In genomic region chr22:30250039-30250565, GRCh38 we compare ENCODE assay signal across 22 cellular contexts. TPM values are rescaled to one million over a fixed set of nuclear protein-coding genes. Genes with fewer than 3 reads are reported as not detected.
DNase-seq lines count a peak whose midpoint lies in the region; ATAC-seq and TF ChIP-seq lines count a peak whose summit lies in the region.
"Had no signal": no experiment of that assay in that cellular context is flagged by ENCODE, and none has a peak within 500 bp of the region (broad histone marks: within the 10 kb centered on the region; RNA-seq: fewer than 3 reads in every experiment).

No MANE protein-coding gene starts in this region.

- peak overlapping the region; percentile 85 for H3K9ac ChIP-seq in smooth muscle cell (ENCODE audit: low read depth)

- no peak for DNase-seq in activated CD8-positive, alpha-beta memory T cell treated with anti-CD3 and anti-CD28 coated beads, Interleukin-2, amount 10 ng/mL, durations not matched to agents 7 days and 5 days
- DNase-seq in activated CD8-positive, alpha-beta memory T cell treated with anti-CD3 and anti-CD28 coated beads, Interleukin-2, amount 50 U/mL, for 4 hours = no peak
- DNase-seq in LHCN-M2 (ENCODE audit: low read depth) (peak; percentile 37), smooth muscle cell (lab: John Stamatoyannopoulos, UW; ENCODE audit: unreplicated experiment) (no peak), GOT3 (lab: John Stamatoyannopoulos, UW) (no peak)
- DNase-seq in activated naive CD8-positive, alpha-beta T cell treated with anti-CD3 and anti-CD28 coated beads, Interleukin-2, amount 10 ng/mL, durations not matched to agents 7 days and 5 days = no peak
- DNase-seq: activated B cell treated with CpG ODN at 0.5 μM for 24 hours; activated effector memory CD4-positive, alpha-beta T cell treated with anti-CD3 and anti-CD28 coated beads, Interleukin-2, amount 50 U/mL, for 16 hours; CD4-positive, CD25-positive, alpha-beta regulatory T cell; dermis blood vessel endothelial cell; erythroblast; foreskin melanocyte; KG1; NCI-H1930; tibial artery had no signal

- no peaks in the 10 kb centered on the region for H3K9me3 Mint-ChIP-seq in activated CD8-positive, alpha-beta memory T cell treated with anti-CD3 and anti-CD28 coated beads, Interleukin-2, amount 10 ng/mL, durations not matched to agents 7 days and 5 days (ENCODE audit: low read depth)
- H3K9me3 Mint-ChIP-seq in activated naive CD8-positive, alpha-beta T cell treated with anti-CD3 and anti-CD28 coated beads, Interleukin-2, amount 10 ng/mL, durations not matched to agents 7 days and 5 days = no peaks in the 10 kb centered on the region
- H3K9me3 Mint-ChIP-seq: activated B cell treated with CpG ODN at 0.5 μM for 24 hours; CD4-positive, CD25-positive, alpha-beta regulatory T cell; GM23338 had no signal

- POLR2A ChIA-PET in activated naive CD8-positive, alpha-beta T cell treated with anti-CD3 and anti-CD28 coated beads, Interleukin-2, amount 10 ng/mL, durations not matched to agents 7 days and 5 days (lab: Charles Lee) = interaction anchor here (0.6 to 2.8 kb wide), 7 partner anchors 10 to 72 kb away, joined by 4 to 11 read pairs (median 7); no protein-coding TSS in a partner anchor

- no peak for TF ChIP-seq CTCF in smooth muscle cell (IDR thresholded peaks at IDR 0.05; ENCODE audit: borderline replicate concordance, insufficient read depth, poor library complexity, severe bottlenecking)

- H3K9me3 ChIP-seq in smooth muscle cell (replicated peaks; ENCODE audit: low read depth) = no peaks in the 10 kb centered on the region
- H3K9me3 ChIP-seq: right atrium auricular region, tibial artery had no signal

- H3F3A ChIP-seq in smooth muscle cell (ENCODE audit: low read depth) = peaks cover 20% of the 10 kb centered on the region

- no peak overlapping the region for H2AFZ ChIP-seq in smooth muscle cell (ENCODE audit: low read depth)
- H2AFZ ChIP-seq: GM23338 had no signal

- no peaks in the 10 kb centered on the region for H3K27me3 ChIP-seq in smooth muscle cell (ENCODE audit: low read depth)

- H3K4me1 Mint-ChIP-seq in activated CD8-positive, alpha-beta memory T cell treated with anti-CD3 and anti-CD28 coated beads, Interleukin-2, amount 10 ng/mL, durations not matched to agents 7 days and 5 days = peaks cover 79% of the 10 kb centered on the region
- H3K4me1 Mint-ChIP-seq in activated naive CD8-positive, alpha-beta T cell treated with anti-CD3 and anti-CD28 coated beads, Interleukin-2, amount 10 ng/mL, durations not matched to agents 7 days and 5 days = peaks cover 44% of the 10 kb centered on the region

- peaks cover 7% of the 10 kb centered on the region for H3K36me3 Mint-ChIP-seq in activated CD8-positive, alpha-beta memory T cell treated with anti-CD3 and anti-CD28 coated beads, Interleukin-2, amount 10 ng/mL, durations not matched to agents 7 days and 5 days
- peaks cover 11% of the 10 kb centered on the region for H3K36me3 Mint-ChIP-seq in activated naive CD8-positive, alpha-beta T cell treated with anti-CD3 and anti-CD28 coated beads, Interleukin-2, amount 10 ng/mL, durations not matched to agents 7 days and 5 days
- H3K36me3 Mint-ChIP-seq: CD4-positive, CD25-positive, alpha-beta regulatory T cell had no signal

- peak overlapping the region; percentile 91 for H3K27ac ChIP-seq in smooth muscle cell (ENCODE audit: low read depth)
- H3K27ac ChIP-seq: tibial artery had no signal

- H3K79me2 ChIP-seq in smooth muscle cell (ENCODE audit: low read depth) = peaks cover 19% of the 10 kb centered on the region

- peak overlapping the region; percentile 21 for H3K4me2 ChIP-seq in smooth muscle cell
- H3K4me2 ChIP-seq: GM23338 had no signal

- H3K4me1 ChIP-seq in smooth muscle cell (ENCODE audit: low read depth) = peaks cover 22% of the 10 kb centered on the region

- peaks cover 3% of the 10 kb centered on the region for H3K27me3 Mint-ChIP-seq in activated CD8-positive, alpha-beta memory T cell treated with anti-CD3 and anti-CD28 coated beads, Interleukin-2, amount 10 ng/mL, durations not matched to agents 7 days and 5 days
- H3K27me3 Mint-ChIP-seq in activated naive CD8-positive, alpha-beta T cell treated with anti-CD3 and anti-CD28 coated beads, Interleukin-2, amount 10 ng/mL, durations not matched to agents 7 days and 5 days = no peaks in the 10 kb centered on the region

- no peak for ATAC-seq in activated CD8-positive, alpha-beta memory T cell treated with anti-CD3 and anti-CD28 coated beads, Interleukin-2, amount 10 ng/mL, durations not matched to agents 7 days and 5 days
- ATAC-seq in activated naive CD8-positive, alpha-beta T cell treated with anti-CD3 and anti-CD28 coated beads, Interleukin-2, amount 10 ng/mL, durations not matched to agents 7 days and 5 days (ENCODE audit: low read depth) = no peak
- ATAC-seq in GM18907 (IDR thresholded peaks at IDR 0.05; ENCODE audit: unreplicated experiment) (no peak), GM18511 (IDR thresholded peaks at IDR 0.05; ENCODE audit: unreplicated experiment) (no peak)
- ATAC-seq: GM23338 had no signal

- no peaks in the 10 kb centered on the region for H4K20me1 ChIP-seq in smooth muscle cell (ENCODE audit: low read depth)

- H3K4me3 Mint-ChIP-seq in activated CD8-positive, alpha-beta memory T cell treated with anti-CD3 and anti-CD28 coated beads, Interleukin-2, amount 10 ng/mL, durations not matched to agents 7 days and 5 days = no peak overlapping the region
- no peak overlapping the region for H3K4me3 Mint-ChIP-seq in activated naive CD8-positive, alpha-beta T cell treated with anti-CD3 and anti-CD28 coated beads, Interleukin-2, amount 10 ng/mL, durations not matched to agents 7 days and 5 days
- H3K4me3 Mint-ChIP-seq: activated B cell treated with CpG ODN at 0.5 μM for 24 hours, GM23338 had no signal

- no peaks in the 10 kb centered on the region for H3K36me3 ChIP-seq in smooth muscle cell (ENCODE audit: low read depth)
- H3K36me3 ChIP-seq: right atrium auricular region, tibial artery had no signal

- H3K27ac Mint-ChIP-seq in activated CD8-positive, alpha-beta memory T cell treated with anti-CD3 and anti-CD28 coated beads, Interleukin-2, amount 10 ng/mL, durations not matched to agents 7 days and 5 days = peak overlapping the region; percentile 34
- peak overlapping the region; percentile 64 for H3K27ac Mint-ChIP-seq in activated naive CD8-positive, alpha-beta T cell treated with anti-CD3 and anti-CD28 coated beads, Interleukin-2, amount 10 ng/mL, durations not matched to agents 7 days and 5 days
- H3K27ac Mint-ChIP-seq: activated B cell treated with CpG ODN at 0.5 μM for 24 hours; CD4-positive, CD25-positive, alpha-beta regulatory T cell; GM23338 had no signal

- H3K4me3 ChIP-seq in smooth muscle cell = no peak overlapping the region
- H3K4me3 ChIP-seq: GM23338, lung, right atrium auricular region, tibial artery had no signal

- CTCF ChIA-PET in activated CD8-positive, alpha-beta memory T cell treated with anti-CD3 and anti-CD28 coated beads, Interleukin-2, amount 10 ng/mL, durations not matched to agents 7 days and 5 days (lab: Charles Lee) = interaction anchor here (1.3 to 2.3 kb wide), 5 partner anchors 13 to 142 kb away, joined by 3 to 9 read pairs (median 3); no protein-coding TSS in a partner anchor

- 68% methylated on average over 3 of the region's 3 CpGs for WGBS in smooth muscle cell (ENCODE audit: low lambda C conversion rate)

RNA-seq across cellular contexts. Expression of gene LIF, which starts 3.5 kb away (rescaled TPM):
- 100 to 1,000 TPM; 107 to 304 TPM for total RNA-seq in activated CD8-positive, alpha-beta memory T cell treated with anti-CD3 and anti-CD28 coated beads, Interleukin-2, amount 10 ng/mL, durations not matched to agents 7 days and 5 days
- total RNA-seq in LHCN-M2 (2014; rRNA removed) (23.1 and 23.3 TPM in 2 replicates), smooth muscle cell (29.9 and 40.6 TPM in 2 replicates)
- 63.2 TPM for polyA plus RNA-seq in LHCN-M2 (2012)
- total RNA-seq in activated naive CD8-positive, alpha-beta T cell treated with anti-CD3 and anti-CD28 coated beads, Interleukin-2, amount 10 ng/mL, durations not matched to agents 7 days and 5 days = 100 to 1,000 TPM; 508 to 564 TPM
- polyA plus RNA-seq in smooth muscle cell = 28.9 and 31.2 TPM in 2 replicates
- polyA plus RNA-seq: CD4-positive, CD25-positive, alpha-beta regulatory T cell had no signal

RNA-seq across cellular contexts. Expression of gene OSM, which starts 16.5 kb away (rescaled TPM):
- total RNA-seq in activated CD8-positive, alpha-beta memory T cell treated with anti-CD3 and anti-CD28 coated beads, Interleukin-2, amount 10 ng/mL, durations not matched to agents 7 days and 5 days = 100 to 1,000 TPM; 122 to 141 TPM
- not detected in 2 replicates for total RNA-seq in LHCN-M2 (2014; rRNA removed)
- not detected for polyA plus RNA-seq in LHCN-M2 (2012)
- total RNA-seq in activated naive CD8-positive, alpha-beta T cell treated with anti-CD3 and anti-CD28 coated beads, Interleukin-2, amount 10 ng/mL, durations not matched to agents 7 days and 5 days = 100 to 1,000 TPM; 125 to 142 TPM
- 0.27 and 1.5 TPM in 2 replicates for total RNA-seq in smooth muscle cell
- 0.14 and 1.0 TPM in 2 replicates for polyA plus RNA-seq in smooth muscle cell
- total RNA-seq: dermis blood vessel endothelial cell, GM23338, kidney epithelial cell, myocyte had no signal
- polyA plus RNA-seq: GM23338 had no signal

RNA-seq across cellular contexts. Expression of gene CASTOR1, which starts 39.2 kb away (rescaled TPM):
- 10 to 100 TPM in 1 of 2 experiments, 1 to 10 TPM in 1; 8.7 to 10.2 TPM for total RNA-seq in activated CD8-positive, alpha-beta memory T cell treated with anti-CD3 and anti-CD28 coated beads, Interleukin-2, amount 10 ng/mL, durations not matched to agents 7 days and 5 days
- total RNA-seq in LHCN-M2 (2014; rRNA removed) (8.7 and 19.1 TPM in 2 replicates), smooth muscle cell (9.8 and 16.1 TPM in 2 replicates)
- 18.3 TPM for polyA plus RNA-seq in LHCN-M2 (2012)
- 10 to 100 TPM; 24.2 to 27.5 TPM for total RNA-seq in activated naive CD8-positive, alpha-beta T cell treated with anti-CD3 and anti-CD28 coated beads, Interleukin-2, amount 10 ng/mL, durations not matched to agents 7 days and 5 days
- polyA plus RNA-seq in smooth muscle cell = 21.8 and 22.6 TPM in 2 replicates

Comparison
In these comparisons a context has a peak if more than half of its experiments do, and no peak if none do; other contexts are left out.
1. RNA of gene OSM, which starts 16.5 kb away (total RNA-seq): 125 to 142 TPM in activated naive CD8-positive, alpha-beta T cell treated with anti-CD3 and anti-CD28 coated beads, Interleukin-2, amount 10 ng/mL, durations not matched to agents 7 days and 5 days and 122 to 141 TPM in activated CD8-positive, alpha-beta memory T cell treated with anti-CD3 and anti-CD28 coated beads, Interleukin-2, amount 10 ng/mL, durations not matched to agents 7 days and 5 days; 0.27 to 1.5 TPM in smooth muscle cell and not detected in LHCN-M2; every median in the first group is over 10 times any median in the second.